ENCODE assay signal across 22 cellular contexts in genomic region chr13:32802159-32802558, GRCh38.
"Had no signal": no experiment of that assay in that cellular context is flagged by ENCODE, and none has a peak within 500 bp of the region (broad histone marks: within the 10 kb centered on the region; RNA-seq: fewer than 3 reads in every experiment).

No MANE protein-coding gene starts in this region.

- FAIRE-seq: bronchial epithelial cell, islet of Langerhans had no signal

- H3K4me1 ChIP-seq: esophagus squamous epithelium, heart left ventricle, tibial artery had no signal

- H3K4me3 ChIP-seq: coronary artery, esophagus squamous epithelium, heart left ventricle, tibial artery had no signal

- ATAC-seq: heart left ventricle; left cardiac atrium; natural killer cell; stimulated activated naive CD8-positive, alpha-beta T cell treated with anti-CD3 and anti-CD28 coated beads, Interleukin-15, Interleukin-2, amounts not matched to agents 100 U/mL and 50 U/mL, for 24 hours; T-cell had no signal

- H3K36me3 ChIP-seq: esophagus squamous epithelium, heart left ventricle, tibial artery had no signal

- DNase-seq: activated CD4-positive, alpha-beta T cell treated with anti-CD3 and anti-CD28 coated beads for 1 hour; activated CD8-positive, alpha-beta memory T cell treated with anti-CD3 and anti-CD28 coated beads for 24 hours; activated CD8-positive, alpha-beta memory T cell treated with anti-CD3 and anti-CD28 coated beads, Interleukin-2, amount 50 U/mL, for 4 hours; activated naive CD4-positive, alpha-beta T cell treated with Interleukin-2 at 50 U/mL for 16 hours; activated naive CD8-positive, alpha-beta T cell treated with anti-CD3 and anti-CD28 coated beads, Interleukin-2, amount 10 ng/mL, durations not matched to agents 7 days and 5 days; activated T-cell treated with anti-CD3 and anti-CD28 coated beads, Interleukin-2, amount 50 U/mL, for 24 hours; amygdala; esophagus squamous epithelium; heart left ventricle; left cardiac atrium; midbrain; natural killer cell; occipital lobe; retina; stimulated activated CD4-positive, alpha-beta T cell treated with anti-CD3 and anti-CD28 coated beads, Interleukin-4, amount 100 ng/mL, for 24 hours; stimulated activated naive CD8-positive, alpha-beta T cell treated with anti-CD3 and anti-CD28 coated beads, Interleukin-15, Interleukin-2, amounts not matched to agents 100 U/mL and 50 U/mL, for 24 hours; substantia nigra; T-cell; tibial artery had no signal

- H3K27ac ChIP-seq: coronary artery, esophagus squamous epithelium, heart left ventricle, tibial artery had no signal

- H3K27me3 ChIP-seq: esophagus squamous epithelium, heart left ventricle, tibial artery had no signal

- H3K9me3 ChIP-seq: esophagus squamous epithelium had no signal
